17 cellular contexts compared by ENCODE assay signal in the genomic region with DNA sequence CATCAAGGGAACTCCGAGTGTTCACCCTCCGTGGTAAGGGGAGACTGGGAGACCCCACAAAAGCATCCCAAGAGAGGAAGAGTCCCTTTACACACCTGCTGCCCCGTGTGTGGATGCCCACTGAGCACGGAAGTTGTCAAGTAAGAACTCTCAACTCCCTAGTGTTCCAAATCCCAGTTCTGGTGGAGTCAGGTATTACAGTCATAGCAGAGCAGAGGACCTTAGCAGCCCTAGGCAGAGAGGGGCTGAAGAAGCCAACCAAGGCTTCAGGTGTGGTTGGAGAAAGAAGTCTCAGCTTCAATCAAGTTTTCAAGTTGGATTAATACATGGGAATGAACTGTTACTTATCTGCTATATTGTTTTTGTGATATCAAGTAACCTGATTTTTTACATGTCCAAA.
DNase-seq lines count a peak whose midpoint lies in the region; ATAC-seq and TF ChIP-seq lines count a peak whose summit lies in the region.
"Had no signal": no experiment of that assay in that cellular context is flagged by ENCODE, and none has a peak within 500 bp of the region (broad histone marks: within the 10 kb centered on the region; RNA-seq: fewer than 3 reads in every experiment).

No MANE protein-coding gene starts in this region.

- no peak for TF ChIP-seq POLR2A in lower leg skin (IDR thresholded peaks at IDR 0.05)

- peaks cover 5% of the 10 kb centered on the region for H3K9me3 ChIP-seq in CD4-positive, alpha-beta T cell (ENCODE audit: control insufficient read depth, low read length)
- H3K9me3 ChIP-seq in osteoblast (ENCODE audit: low read depth, low read length), result no peaks in the 10 kb centered on the region

- no peaks in the 10 kb centered on the region for H3K9me3 Mint-ChIP-seq in CD4-positive, alpha-beta T cell
- peaks cover 16% of the 10 kb centered on the region for H3K9me3 Mint-ChIP-seq in T-helper 2 cell treated with Interferon-gamma antibody and Interleukin-4, amounts not matched to agents 5 μg/mL and 100 μg/mL, for 36 hours
- peaks cover 8% of the 10 kb centered on the region for H3K9me3 Mint-ChIP-seq in glutamatergic neuron (ENCODE audit: unreplicated experiment)

- DNase-seq in DMS 273 (lab: John Stamatoyannopoulos, UW; ENCODE audit: unreplicated experiment) (peak; percentile 19), DMS 273 treated with DMSO at 0.1 percent for 48 hours (lab: John Stamatoyannopoulos, UW) (no peak), glutamatergic neuron (no peak), osteoblast (ENCODE audit: insufficient read length, low spot score, missing footprints) (no peak), lower leg skin (ENCODE audit: low spot score in 2 of 2) (no peak)
- no peak for DNase-seq in CD4-positive, alpha-beta T cell
- DNase-seq in T-helper 2 cell treated with Interferon-gamma antibody and Interleukin-4, amounts not matched to agents 5 μg/mL and 100 μg/mL, for 36 hours (ENCODE audit: low spot score), result no peak
- no peak for DNase-seq in stimulated activated CD4-positive, alpha-beta T cell treated with anti-CD3 and anti-CD28 coated beads, Interleukin-4, amount 100 ng/mL, for 4 hours
- DNase-seq: COR-L47; dermis blood vessel endothelial cell; hippocampal formation; left lung; MV-4-11; stimulated activated CD4-positive, alpha-beta T cell treated with anti-CD3 and anti-CD28 coated beads, Interleukin-4, amount 100 ng/mL, for 24 hours had no signal

- POLR2A ChIA-PET in CD4-positive, alpha-beta T cell (lab: Charles Lee), result interaction anchor here (3.4 kb wide), 1 partner anchor 1255 kb away, joined by 12 read pairs; no protein-coding TSS in a partner anchor

- H3K27ac Mint-ChIP-seq in CD4-positive, alpha-beta T cell, result peak overlapping the region; percentile 77
- peak overlapping the region; percentile 99 for H3K27ac Mint-ChIP-seq in T-helper 2 cell treated with Interferon-gamma antibody and Interleukin-4, amounts not matched to agents 5 μg/mL and 100 μg/mL, for 36 hours
- peak overlapping the region; percentile 59 for H3K27ac Mint-ChIP-seq in glutamatergic neuron (ENCODE audit: unreplicated experiment)
- H3K27ac Mint-ChIP-seq: stimulated activated memory B cell treated with anti-CD40 and anti-IgM and Interleukin-4, amounts not matched to agents 10 μg/mL and 1 μg/mL and 100 μg/mL, for 72 hours had no signal

- no peak overlapping the region for H2AFZ ChIP-seq in osteoblast (ENCODE audit: low read length)

- no peaks in the 10 kb centered on the region for H3K27me3 ChIP-seq in CD4-positive, alpha-beta T cell (ENCODE audit: control insufficient read depth, insufficient read depth, low read length)
- peaks cover 11% of the 10 kb centered on the region for H3K27me3 ChIP-seq in osteoblast (ENCODE audit: insufficient read depth, low read length)

- no peak overlapping the region for H3K4me2 ChIP-seq in osteoblast (ENCODE audit: insufficient read depth, low read length)

- H3K36me3 Mint-ChIP-seq in CD4-positive, alpha-beta T cell (ENCODE audit: low read depth), result no peaks in the 10 kb centered on the region
- H3K36me3 Mint-ChIP-seq in T-helper 2 cell treated with Interferon-gamma antibody and Interleukin-4, amounts not matched to agents 5 μg/mL and 100 μg/mL, for 36 hours (ENCODE audit: low read depth), result peaks cover 21% of the 10 kb centered on the region
- peaks cover 17% of the 10 kb centered on the region for H3K36me3 Mint-ChIP-seq in glutamatergic neuron (ENCODE audit: unreplicated experiment)
- H3K36me3 Mint-ChIP-seq: stimulated activated memory B cell treated with anti-CD40 and anti-IgM and Interleukin-4, amounts not matched to agents 10 μg/mL and 1 μg/mL and 100 μg/mL, for 72 hours had no signal

- H3K4me3 Mint-ChIP-seq in CD4-positive, alpha-beta T cell, result peak overlapping the region; percentile 82
- H3K4me3 Mint-ChIP-seq in T-helper 2 cell treated with Interferon-gamma antibody and Interleukin-4, amounts not matched to agents 5 μg/mL and 100 μg/mL, for 36 hours, result peak overlapping the region; percentile 85
- no peak overlapping the region for H3K4me3 Mint-ChIP-seq in glutamatergic neuron (ENCODE audit: unreplicated experiment)
- H3K4me3 Mint-ChIP-seq: stimulated activated memory B cell treated with anti-CD40 and anti-IgM and Interleukin-4, amounts not matched to agents 10 μg/mL and 1 μg/mL and 100 μg/mL, for 72 hours had no signal

- no peaks in the 10 kb centered on the region for H4K20me1 ChIP-seq in osteoblast (ENCODE audit: insufficient read depth, low read length)

- peaks cover 48% of the 10 kb centered on the region for H3K4me1 Mint-ChIP-seq in CD4-positive, alpha-beta T cell (ENCODE audit: low read depth)
- H3K4me1 Mint-ChIP-seq in T-helper 2 cell treated with Interferon-gamma antibody and Interleukin-4, amounts not matched to agents 5 μg/mL and 100 μg/mL, for 36 hours (ENCODE audit: low read depth), result peaks cover 44% of the 10 kb centered on the region
- H3K4me1 Mint-ChIP-seq in glutamatergic neuron (ENCODE audit: low read depth, unreplicated experiment), result peaks cover 14% of the 10 kb centered on the region

- no peaks in the 10 kb centered on the region for H3K36me3 ChIP-seq in osteoblast (ENCODE audit: insufficient read depth, low read length)
- H3K36me3 ChIP-seq: left lung had no signal

- intact Hi-C loops in CD4-positive, alpha-beta T cell (cut with DNase I, micrococcal nuclease), result loop anchor here (2.0 to 10.0 kb wide), 8 partner anchors 38 to 1575 kb away; a partner anchor contains a TSS
- intact Hi-C loops in lower leg skin (cut with DNase I; ENCODE audit: low total_unique reads), result loop anchor here (5.0 kb wide), 1 partner anchor 1258 kb away; no protein-coding TSS in a partner anchor

- no peaks in the 10 kb centered on the region for H3K4me1 ChIP-seq in osteoblast (ENCODE audit: insufficient read depth, low read length)

- H3K79me2 ChIP-seq in osteoblast (ENCODE audit: insufficient read depth, low read length), result no peaks in the 10 kb centered on the region

- no peaks in the 10 kb centered on the region for H3K27me3 Mint-ChIP-seq in CD4-positive, alpha-beta T cell
- H3K27me3 Mint-ChIP-seq in T-helper 2 cell treated with Interferon-gamma antibody and Interleukin-4, amounts not matched to agents 5 μg/mL and 100 μg/mL, for 36 hours (ENCODE audit: low read depth), result no peaks in the 10 kb centered on the region
- H3K27me3 Mint-ChIP-seq in glutamatergic neuron (ENCODE audit: unreplicated experiment), result peaks cover 3% of the 10 kb centered on the region

- H3K4me3 ChIP-seq in osteoblast (ENCODE audit: insufficient read depth, low read length) (no peak overlapping the region), lower leg skin (ENCODE audit: low read depth, poor library complexity, severe bottlenecking) (no peak overlapping the region)
- H3K4me3 ChIP-seq: left lung had no signal

- 80 to 87% methylated on average over 4 of the region's 4 CpGs for WGBS in lower leg skin, 2 donors

- ATAC-seq in CD4-positive, alpha-beta T cell (ENCODE audit: poor library complexity), result no peak

- no peak overlapping the region for H3K27ac ChIP-seq in CD4-positive, alpha-beta T cell (ENCODE audit: low read depth, low read length)
- H3K27ac ChIP-seq in osteoblast (ENCODE audit: low read depth, low read length), result no peak overlapping the region
- H3K27ac ChIP-seq: 22Rv1, VCaP had no signal

- CTCF ChIA-PET in CD4-positive, alpha-beta T cell (lab: Charles Lee), result no interaction called here

- no peak for TF ChIP-seq CTCF in CD4-positive, alpha-beta T cell (IDR thresholded peaks at IDR 0.05)
- no peak for TF ChIP-seq CTCF in glutamatergic neuron (IDR thresholded peaks at IDR 0.05; ENCODE audit: partially characterized antibody, unreplicated experiment)
- TF ChIP-seq CTCF in osteoblast (IDR thresholded peaks at IDR 0.05; ENCODE audit: extremely low read depth, low read depth, low read length), result no peak
- TF ChIP-seq CTCF in lower leg skin (IDR thresholded peaks at IDR 0.05), result no peak
